1 cellular context compared by ENCODE assay signal in genomic region chr20:23287366-23288190, GRCh38.
A peak's percentile ranks its signal among the peaks of the same experiment; 100 is the strongest.
TF ChIP-seq lines count a peak whose summit lies in the region.

No MANE protein-coding gene starts in this region.

TF ChIP-seq in HepG2, 621 proteins besides CTCF, POLR2A, EP300 and RAD21 (continued from another document):
- 0 out of 2 replicates have a peak, but pooled peaks have one; percentile 23 for TF ChIP-seq ZNF574 (CRISPR knock-in tag; IDR thresholded peaks at IDR 0.05)
- no peak for TF ChIP-seq ZSCAN22 (CRISPR knock-in tag; IDR thresholded peaks at IDR 0.05)
TF ChIP-seq in HepG2: peak in this region for 3.
